15 cellular contexts compared by ENCODE assay signal in genomic region chr6:82408952-82409421, GRCh38. TPM values are rescaled to one million over a fixed set of nuclear protein-coding genes. Genes with fewer than 3 reads are reported as not detected.
A peak's percentile ranks its signal among the peaks of the same experiment; 100 is the strongest.
DNase-seq lines count a peak whose midpoint lies in the region; ATAC-seq, FAIRE-seq and TF ChIP-seq lines count a peak whose summit lies in the region.
"Had no signal": no experiment of that assay in that cellular context is flagged by ENCODE, and none has a peak within 500 bp of the region (broad histone marks: within the 10 kb centered on the region; RNA-seq: fewer than 3 reads in every experiment).

No MANE protein-coding gene starts in this region.

- peak overlapping the region; percentile 34 for H3K4me3 ChIP-seq in ACC112 (ENCODE audit: low read depth, low read length)
- no peak overlapping the region for H3K4me3 ChIP-seq in cardiac fibroblast (replicated peaks in 1 of 2; ENCODE audit: low read depth in 2 of 2, low read length in 2 of 2)
- no peak overlapping the region for H3K4me3 ChIP-seq in kidney (ENCODE audit: low read length in 2 of 2)
- no peak overlapping the region for H3K4me3 ChIP-seq in colonic mucosa
- H3K4me3 ChIP-seq: hepatocyte, skin epidermis had no signal

- intact Hi-C loops in kidney (cut with DNase I) = no loop called here
- intact Hi-C loops in colonic mucosa (cut with DNase I) = no loop called here

- no peaks in the 10 kb centered on the region for H3K79me2 ChIP-seq in ACC112 (ENCODE audit: control insufficient read depth, insufficient read depth, low read length, unreplicated experiment)
- H3K79me2 ChIP-seq: hepatocyte had no signal

- peak; percentile 74 for ATAC-seq in GM21390 (IDR thresholded peaks at IDR 0.05; ENCODE audit: unreplicated experiment)
- peak; percentile 58 for ATAC-seq in HG03558 (IDR thresholded peaks at IDR 0.05; ENCODE audit: extremely low read depth, unreplicated experiment)
- ATAC-seq: stimulated activated memory B cell treated with anti-CD40 and anti-IgM and Interleukin-4, amounts not matched to agents 10 μg/mL and 1 μg/mL and 100 μg/mL, for 72 hours had no signal

- H3K27me3 ChIP-seq in ACC112 (ENCODE audit: insufficient read depth, low read length) (no peaks in the 10 kb centered on the region), colonic mucosa (no peaks in the 10 kb centered on the region)
- H3K27me3 ChIP-seq: hepatocyte had no signal

- no peak for FAIRE-seq in kidney (lab: Jason Lieb, UNC)

- no peaks in the 10 kb centered on the region for H3K36me3 ChIP-seq in ACC112 (ENCODE audit: insufficient read depth, low read length)
- no peaks in the 10 kb centered on the region for H3K36me3 ChIP-seq in kidney (ENCODE audit: control insufficient read depth in 1 of 2, insufficient read depth in 2 of 2, low read length in 2 of 2)
- H3K36me3 ChIP-seq in colonic mucosa = no peaks in the 10 kb centered on the region

- peak; percentile 37 to 92 for DNase-seq in cardiac fibroblast (ENCODE audit: low read depth in 2 of 2)
- DNase-seq in DMS79 (lab: John Stamatoyannopoulos, UW) = no peak
- no peak for DNase-seq in kidney
- DNase-seq in DMS153 (lab: John Stamatoyannopoulos, UW) = no peak
- no peak for DNase-seq in colonic mucosa
- DNase-seq: activated T-cell treated with anti-CD3 and anti-CD28 coated beads, Interleukin-2, amount 50 U/mL, for 1 hour; NCI-H524 treated with DMSO at 0.1 percent for 48 hours had no signal

- no peaks in the 10 kb centered on the region for H3K9me3 ChIP-seq in kidney (ENCODE audit: control insufficient read depth in 1 of 2, low read length in 2 of 2)
- no peaks in the 10 kb centered on the region for H3K9me3 ChIP-seq in colonic mucosa

- H2AFZ ChIP-seq in ACC112 (ENCODE audit: low read length, unreplicated experiment) = no peak overlapping the region
- H2AFZ ChIP-seq: hepatocyte had no signal

- H3K9ac ChIP-seq in kidney (ENCODE audit: low read length in 2 of 2) (no peak overlapping the region), colonic mucosa (ENCODE audit: low read depth in 2 of 2, low read length in 2 of 2) (no peak overlapping the region)
- H3K9ac ChIP-seq: KMS-11 had no signal

- H3K27ac ChIP-seq in ACC112 (ENCODE audit: low read depth, low read length) (peak overlapping the region; percentile 98), kidney (ENCODE audit: low read depth in 2 of 2, low read length in 2 of 2) (no peak overlapping the region), colonic mucosa (no peak overlapping the region)
- H3K27ac ChIP-seq: hepatocyte, KMS-11 had no signal

- TF ChIP-seq CTCF in cardiac fibroblast (IDR thresholded peaks at IDR 0.05; ENCODE audit: low read depth, low read length) (no peak), kidney (IDR thresholded peaks at IDR 0.05; ENCODE audit: borderline replicate concordance, extremely low read depth, insufficient read depth) (no peak), colonic mucosa (IDR thresholded peaks at IDR 0.05) (no peak)

- peaks cover 38% of the 10 kb centered on the region for H3K4me1 ChIP-seq in ACC112 (ENCODE audit: control insufficient read depth, insufficient read depth, low read length, unreplicated experiment)
- no peaks in the 10 kb centered on the region for H3K4me1 ChIP-seq in kidney (ENCODE audit: control insufficient read depth in 1 of 2, insufficient read depth in 1 of 2, low read depth in 1 of 2, low read length in 2 of 2)
- no peaks in the 10 kb centered on the region for H3K4me1 ChIP-seq in colonic mucosa

RNA-seq across cellular contexts. Expression of gene TPBG, which starts 45.4 kb away (rescaled TPM):
- 30.8 TPM for total RNA-seq in kidney
- 5.8 TPM for polyA plus RNA-seq in kidney (ENCODE audit: insufficient read depth, low read depth, low replicate concordance)
- 10 to 100 TPM; 16.3 to 16.9 TPM for total RNA-seq in colonic mucosa
- total RNA-seq: T-helper 2 cell treated with Interferon-gamma antibody and Interleukin-4, amounts not matched to agents 100 ng/mL and 5 ng/mL, for 36 hours had no signal

Comparison
In these comparisons a context has a peak if more than half of its experiments do, and no peak if none do; other contexts are left out.
1. DNase-seq: peak in cardiac fibroblast (2 of 2); none in DMS79 (single experiment), kidney (single experiment), DMS153 (single experiment) and colonic mucosa (single experiment).